ENCODE assay signal across 20 cellular contexts in genomic region chr20:59001449-59002171, GRCh38. TPM values are rescaled to one million over a fixed set of nuclear protein-coding genes. Genes with fewer than 3 reads are reported as not detected.
"Had no signal": no experiment of that assay in that cellular context is flagged by ENCODE, and none has a peak within 500 bp of the region (broad histone marks: within the 10 kb centered on the region; RNA-seq: fewer than 3 reads in every experiment).

No MANE protein-coding gene starts in this region.

- DNase-seq: activated CD4-positive, alpha-beta T cell treated with anti-CD3 and anti-CD28 coated beads, Interleukin-2, amount 50 U/mL, for 1 hour; activated T-cell treated with anti-CD3 and anti-CD28 coated beads for 4 hours; adrenal gland; left ventricle myocardium superior; nucleus accumbens; stimulated activated CD4-positive, alpha-beta T cell treated with anti-CD3 and anti-CD28 coated beads, Interleukin-15, amount 100 ng/mL, for 24 hours; stimulated activated CD4-positive, alpha-beta T cell treated with anti-CD3 and anti-CD28 coated beads, Interleukin-4, amount 100 ng/mL, for 24 hours; T-cell; T1000; trophoblast cell had no signal

- H3K9me3 ChIP-seq: adrenal gland, gastroesophageal sphincter, right atrium auricular region, suprapubic skin had no signal

- H3K9me3 Mint-ChIP-seq: activated naive CD4-positive, alpha-beta T cell treated with anti-CD3 and anti-CD28 coated beads, Interleukin-2, amount 50 U/mL, for 24 hours; activated T-helper 17 cell treated with anti-CD3 and anti-CD28 coated beads, Interleukin-2, amount 50 U/mL, for 72 hours; memory B cell; natural killer cell treated with Interleukin-12 subunit alpha and Interleukin-12 subunit beta and Interleukin-15 and Interleukin-18, amount 100 ng/mL, for 72 hours; stimulated activated naive CD8-positive, alpha-beta T cell treated with anti-CD3 and anti-CD28 coated beads, Interleukin-15, Interleukin-2, amounts not matched to agents 100 ng/mL and 50 ng/mL, for 24 hours; T-cell had no signal

- H3K4me3 Mint-ChIP-seq: activated naive CD4-positive, alpha-beta T cell treated with anti-CD3 and anti-CD28 coated beads, Interleukin-2, amount 50 U/mL, for 24 hours; activated T-helper 17 cell treated with anti-CD3 and anti-CD28 coated beads, Interleukin-2, amount 50 U/mL, for 72 hours; natural killer cell treated with Interleukin-12 subunit alpha and Interleukin-12 subunit beta and Interleukin-15 and Interleukin-18, amount 100 ng/mL, for 72 hours; stimulated activated naive CD8-positive, alpha-beta T cell treated with anti-CD3 and anti-CD28 coated beads, Interleukin-15, Interleukin-2, amounts not matched to agents 100 ng/mL and 50 ng/mL, for 24 hours; T-cell had no signal

- H3K36me3 Mint-ChIP-seq: natural killer cell treated with Interleukin-12 subunit alpha and Interleukin-12 subunit beta and Interleukin-15 and Interleukin-18, amount 100 ng/mL, for 72 hours had no signal

- ATAC-seq: activated CD4-positive, CD25-positive, alpha-beta regulatory T cell treated with anti-CD3 and anti-CD28 coated beads, Interleukin-2, amount 50 U/mL, for 24 hours; activated T-helper 17 cell treated with anti-CD3 and anti-CD28 coated beads, Interleukin-2, amount 50 U/mL, for 72 hours; gastroesophageal sphincter; left ventricle myocardium superior; natural killer cell treated with Interleukin-12 subunit alpha and Interleukin-12 subunit beta and Interleukin-15 and Interleukin-18, amount 100 ng/mL, for 72 hours; T-cell had no signal

- H3K27ac Mint-ChIP-seq: activated naive CD4-positive, alpha-beta T cell treated with anti-CD3 and anti-CD28 coated beads, Interleukin-2, amount 50 U/mL, for 24 hours; natural killer cell treated with Interleukin-12 subunit alpha and Interleukin-12 subunit beta and Interleukin-15 and Interleukin-18, amount 100 ng/mL, for 72 hours; progenitor cell of endocrine pancreas; stimulated activated naive CD8-positive, alpha-beta T cell treated with anti-CD3 and anti-CD28 coated beads, Interleukin-15, Interleukin-2, amounts not matched to agents 100 ng/mL and 50 ng/mL, for 24 hours had no signal

- H3K27me3 Mint-ChIP-seq: activated naive CD4-positive, alpha-beta T cell treated with anti-CD3 and anti-CD28 coated beads, Interleukin-2, amount 50 U/mL, for 24 hours; activated T-helper 17 cell treated with anti-CD3 and anti-CD28 coated beads, Interleukin-2, amount 50 U/mL, for 72 hours; memory B cell; natural killer cell treated with Interleukin-12 subunit alpha and Interleukin-12 subunit beta and Interleukin-15 and Interleukin-18, amount 100 ng/mL, for 72 hours; progenitor cell of endocrine pancreas; stimulated activated naive CD8-positive, alpha-beta T cell treated with anti-CD3 and anti-CD28 coated beads, Interleukin-15, Interleukin-2, amounts not matched to agents 100 ng/mL and 50 ng/mL, for 24 hours; T-cell had no signal

RNA-seq across cellular contexts. Expression of gene TUBB1, which starts 17.6 kb away (rescaled TPM):
- total RNA-seq: natural killer cell treated with Interleukin-12 subunit alpha and Interleukin-12 subunit beta and Interleukin-15 and Interleukin-18, amount 100 ng/mL, for 72 hours had no signal
